ENCODE assay signal across 9 cellular contexts in the genomic region with DNA sequence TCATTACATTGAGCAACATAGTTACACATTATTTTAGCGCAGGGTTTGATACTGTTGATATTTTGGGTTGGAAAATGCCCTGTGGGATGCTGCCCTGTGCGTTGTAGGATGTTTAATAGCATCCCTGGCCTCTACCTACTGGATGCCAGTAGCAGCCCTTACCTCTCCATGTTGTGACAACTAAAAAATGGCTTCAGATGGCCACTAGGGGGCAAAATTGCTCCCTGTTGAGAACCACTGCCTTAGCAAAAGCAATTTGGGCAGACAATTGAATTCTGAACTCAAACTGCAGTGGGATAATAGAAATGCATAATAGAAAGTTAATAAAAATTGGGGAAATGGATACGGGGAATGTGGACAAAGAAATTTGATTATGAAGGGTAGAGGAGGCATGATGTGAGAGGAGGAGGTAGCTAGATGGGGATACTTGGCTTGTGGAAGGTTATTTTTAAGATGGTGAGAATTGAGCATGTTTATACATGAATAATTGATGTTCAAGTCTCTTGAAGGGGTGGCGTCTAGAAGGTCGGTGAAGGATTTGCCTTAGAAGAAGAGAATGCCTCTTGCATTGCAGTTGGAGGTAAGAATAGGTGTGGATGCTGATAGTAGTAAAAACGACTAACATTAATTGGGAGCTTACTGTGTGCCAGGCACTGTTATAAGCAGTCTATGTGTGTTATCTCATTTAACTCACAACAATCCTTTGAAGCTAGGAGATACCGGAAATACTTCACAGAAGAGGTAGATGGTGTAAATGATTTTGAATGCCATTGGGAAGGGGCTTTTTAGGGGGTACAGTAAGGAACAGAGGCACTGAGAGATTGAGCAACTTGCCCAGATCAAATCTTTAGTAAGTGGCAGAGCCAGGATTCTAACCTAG. TPM values are rescaled to one million over a fixed set of nuclear protein-coding genes. Genes with fewer than 3 reads are reported as not detected.
A peak's percentile ranks its signal among the peaks of the same experiment; 100 is the strongest.
DNase-seq lines count a peak whose midpoint lies in the region; ATAC-seq, FAIRE-seq and TF ChIP-seq lines count a peak whose summit lies in the region.
"Had no signal": no experiment of that assay in that cellular context is flagged by ENCODE, and none has a peak within 500 bp of the region (broad histone marks: within the 10 kb centered on the region; RNA-seq: fewer than 3 reads in every experiment).

No MANE protein-coding gene starts in this region.

- H3K23ac ChIP-seq in IMR-90 (ENCODE audit: low read depth, low read length) = no peak overlapping the region

- peak overlapping the region; percentile 13 for H3K27ac Mint-ChIP-seq in activated T-helper 17 cell treated with anti-CD3 and anti-CD28 coated beads, Interleukin-2, amount 50 U/mL, for 72 hours
- H3K27ac Mint-ChIP-seq in progenitor cell of endocrine pancreas = peak overlapping the region; percentile 38

- peaks cover 24% of the 10 kb centered on the region for H3K36me3 ChIP-seq in IMR-90 (ENCODE audit: control insufficient read depth, insufficient read depth, low read length)
- H3K36me3 ChIP-seq in PC-9 (ENCODE audit: low read depth) = peaks cover 16% of the 10 kb centered on the region
- H3K36me3 ChIP-seq in gastroesophageal sphincter = peaks cover 4 to 85% of the 10 kb centered on the region in 2 donors

- H3K9me3 ChIP-seq in IMR-90 (ENCODE audit: control insufficient read depth, insufficient read depth, low read length) (no peaks in the 10 kb centered on the region), PC-9 (ENCODE audit: insufficient read depth, low read depth) (no peaks in the 10 kb centered on the region), gastroesophageal sphincter (no peaks in the 10 kb centered on the region)

- ATAC-seq in IMR-90 (ENCODE audit: low read depth) (peak; percentile 86), gastroesophageal sphincter (no peak), HG03520 (IDR thresholded peaks at IDR 0.05; ENCODE audit: unreplicated experiment) (no peak), HG02642 (IDR thresholded peaks at IDR 0.05; ENCODE audit: poor library complexity, unreplicated experiment) (no peak)
- peak; percentile 81 for ATAC-seq in activated T-helper 17 cell treated with anti-CD3 and anti-CD28 coated beads, Interleukin-2, amount 50 U/mL, for 72 hours (replicated peaks)

- peaks cover 83% of the 10 kb centered on the region for H3K36me3 Mint-ChIP-seq in activated T-helper 17 cell treated with anti-CD3 and anti-CD28 coated beads, Interleukin-2, amount 50 U/mL, for 72 hours (ENCODE audit: low read depth)
- peaks cover 22% of the 10 kb centered on the region for H3K36me3 Mint-ChIP-seq in progenitor cell of endocrine pancreas (ENCODE audit: insufficient read depth)

- FAIRE-seq in D721Med (lab: Jason Lieb, UNC) = no peak

- no peak overlapping the region for H4K91ac ChIP-seq in IMR-90 (ENCODE audit: insufficient read depth, low read depth, low read length)

- no peak overlapping the region for H2BK20ac ChIP-seq in IMR-90 (ENCODE audit: low read depth, low read length)

- no peak overlapping the region for H3K9ac ChIP-seq in IMR-90 (ENCODE audit: low read depth, low read length)

- CTCF ChIA-PET in IMR-90 (lab: Yijun Ruan, JAX) (interaction anchor here (0.6 to 1.3 kb wide), 3 partner anchors 112 to 223 kb away, joined by 3 to 5 read pairs (median 3); partner anchors contain the start of gene CCL15), PC-9 (lab: Charles Lee) (interaction anchor here (0.6 kb wide), 1 partner anchor 194 kb away, joined by 3 read pairs; no protein-coding TSS in a partner anchor)

- H3F3A ChIP-seq in PC-9 (ENCODE audit: insufficient read depth, low read depth) = peaks cover 51% of the 10 kb centered on the region

- dilution Hi-C loops in IMR-90 (cut with HindIII; ENCODE audit: low sequenced_read_pairs, unreplicated experiment) = no loop called here

- no peak overlapping the region for H3K4me2 ChIP-seq in IMR-90 (ENCODE audit: low read depth, low read length)
- H3K4me2 ChIP-seq in PC-9 = no peak overlapping the region

- no peaks in the 10 kb centered on the region; the same call in 1 of the 2 replicates for H3K9me1 ChIP-seq in IMR-90 (ENCODE audit: insufficient read depth, low read length)

- no peaks in the 10 kb centered on the region for H3K27me3 ChIP-seq in IMR-90 (ENCODE audit: control insufficient read depth, insufficient read depth, low read length)
- no peaks in the 10 kb centered on the region for H3K27me3 ChIP-seq in PC-9 (ENCODE audit: insufficient read depth, low read depth)
- no peaks in the 10 kb centered on the region for H3K27me3 ChIP-seq in gastroesophageal sphincter

- no peaks in the 10 kb centered on the region for H3K27me3 Mint-ChIP-seq in activated T-helper 17 cell treated with anti-CD3 and anti-CD28 coated beads, Interleukin-2, amount 50 U/mL, for 72 hours
- no peaks in the 10 kb centered on the region for H3K27me3 Mint-ChIP-seq in progenitor cell of endocrine pancreas

- no peak overlapping the region for H2AK5ac ChIP-seq in IMR-90 (ENCODE audit: low read depth, low read length)

- H3K79me1 ChIP-seq in IMR-90 (ENCODE audit: low read depth in 1 of 2, low read length in 2 of 2) = peaks cover 3 to 8% of the 10 kb centered on the region in 2 experiments; a peak in 2 of 4 replicates

- POLR2A ChIA-PET in IMR-90 (lab: Charles Lee; ENCODE audit: unreplicated experiment) (no interaction called here), PC-9 (lab: Charles Lee; ENCODE audit: unreplicated experiment) (no interaction called here)

- H3K4me1 ChIP-seq in IMR-90 (ENCODE audit: control insufficient read depth, insufficient read depth, low read length) (no peaks in the 10 kb centered on the region), PC-9 (replicated peaks; ENCODE audit: insufficient read depth) (no peaks in the 10 kb centered on the region), gastroesophageal sphincter (no peaks in the 10 kb centered on the region)

- H2BK5ac ChIP-seq in IMR-90 (ENCODE audit: low read depth, low read length, poor library complexity, severe bottlenecking) = no peak overlapping the region

- intact Hi-C loops in IMR-90 (cut with micrococcal nuclease) (no loop called here), PC-9 (cut with micrococcal nuclease; ENCODE audit: unreplicated experiment) (loop anchor here (10.0 kb wide), 1 partner anchor 95 kb away; the partner anchor contains the start of gene LYZL6)

- 70 to 100% methylated on average over 1 to 3 of the region's 7 CpGs for WGBS in IMR-90 (ENCODE audit: extremely low coverage in 2 of 2, insufficient read length in 1 of 2), 2 experiments
- WGBS in gastroesophageal sphincter (ENCODE audit: low coverage in 1 of 2), 2 donors = 67 to 77% methylated on average over 6 to 7 of the region's 7 CpGs

- no peaks in the 10 kb centered on the region for H3K79me2 ChIP-seq in PC-9 (ENCODE audit: low read depth)

- TF ChIP-seq POLR2A in IMR-90 (IDR thresholded peaks at IDR 0.05; ENCODE audit: low read depth, low read length) = no peak
- no peak for TF ChIP-seq POLR2A in gastroesophageal sphincter (IDR thresholded peaks at IDR 0.05)

- in situ Hi-C loops in IMR-90 (cut with MboI; ENCODE audit: low sequenced_read_pairs) = no loop called here

- TF ChIP-seq RAD21 in IMR-90 (IDR thresholded peaks at IDR 0.05; ENCODE audit: low read length) = peak; percentile 52

- H2AK9ac ChIP-seq in IMR-90 (replicated peaks; ENCODE audit: low read depth, low read length, poor library complexity) = no peak overlapping the region

- H2AFZ ChIP-seq in IMR-90 (replicated peaks; ENCODE audit: low read length, poor library complexity) (no peak overlapping the region), PC-9 (no peak overlapping the region)

- peak; percentile 90 for TF ChIP-seq CTCF in D721Med (IDR thresholded peaks at IDR 0.05; ENCODE audit: insufficient read depth, missing control alignments)
- TF ChIP-seq CTCF in IMR-90 (conservative IDR thresholded peaks at IDR 0.05; ENCODE audit: low read depth, low read length) = peak; percentile 60
- TF ChIP-seq CTCF in PC-9 (conservative IDR thresholded peaks at IDR 0.05) = peak; percentile 90
- TF ChIP-seq CTCF in gastroesophageal sphincter (IDR thresholded peaks at IDR 0.05) = peak; percentile 41 to 64 (median 58)
- TF ChIP-seq CTCF in progenitor cell of endocrine pancreas (IDR thresholded peaks at IDR 0.05; ENCODE audit: unreplicated experiment) = peak; percentile 84

- H4K20me1 ChIP-seq in IMR-90 (ENCODE audit: insufficient read depth, low read length) = no peaks in the 10 kb centered on the region; the same call in 1 of the 2 replicates
- peaks cover 40% of the 10 kb centered on the region for H4K20me1 ChIP-seq in PC-9 (ENCODE audit: insufficient read depth)

- no peak overlapping the region for H3K4me3 Mint-ChIP-seq in activated T-helper 17 cell treated with anti-CD3 and anti-CD28 coated beads, Interleukin-2, amount 50 U/mL, for 72 hours
- H3K4me3 Mint-ChIP-seq in progenitor cell of endocrine pancreas (ENCODE audit: low read depth) = no peak overlapping the region

- no peak overlapping the region for H2BK120ac ChIP-seq in IMR-90 (ENCODE audit: low read depth, low read length)

- H3K4me3 ChIP-seq in IMR-90 (ENCODE audit: insufficient read depth, low read depth, low read length) = no peak overlapping the region
- H3K4me3 ChIP-seq in PC-9 = no peak overlapping the region
- H3K4me3 ChIP-seq in gastroesophageal sphincter = no peak overlapping the region

- no peaks in the 10 kb centered on the region for H3K9me3 Mint-ChIP-seq in activated T-helper 17 cell treated with anti-CD3 and anti-CD28 coated beads, Interleukin-2, amount 50 U/mL, for 72 hours
- H3K9me3 Mint-ChIP-seq in progenitor cell of endocrine pancreas (ENCODE audit: low read depth) = no peaks in the 10 kb centered on the region

- H3K27ac ChIP-seq in IMR-90 (ENCODE audit: insufficient read depth, low read length) (no peak overlapping the region), PC-9 (no peak overlapping the region), gastroesophageal sphincter (no peak overlapping the region)

- no peak overlapping the region for H3K14ac ChIP-seq in IMR-90 (replicated peaks; ENCODE audit: low read depth, low read length)

- H4K5ac ChIP-seq in IMR-90 (ENCODE audit: low read depth, low read length) = no peak overlapping the region

- BruUV-seq in IMR-90 (replicated peaks; lab: Mats Ljungman, UMichigan) = no TSS peak
- BruUV-seq in PC-9 (replicated peaks; lab: Mats Ljungman, UMichigan) = no TSS peak

- H3K18ac ChIP-seq in IMR-90 (ENCODE audit: low read depth, low read length) = no peak overlapping the region

- H2BK15ac ChIP-seq in IMR-90 (ENCODE audit: low read depth, low read length) = no peak overlapping the region

- H3K4ac ChIP-seq in IMR-90 (ENCODE audit: low read depth, low read length) = no peak overlapping the region

- DNase-seq in D721Med (ENCODE audit: insufficient read length, low spot score) = peak; percentile 27
- peak; percentile 67 for DNase-seq in IMR-90
- peak in 1 of 2 experiments; percentile 26 for DNase-seq in PC-9
- peak; percentile 35 for DNase-seq in progenitor cell of endocrine pancreas (ENCODE audit: low spot score, unreplicated experiment)

- TF ChIP-seq EP300 in gastroesophageal sphincter (IDR thresholded peaks at IDR 0.05) = no peak

- no peak overlapping the region for H3K56ac ChIP-seq in IMR-90 (ENCODE audit: extremely low read depth, insufficient read depth, low read length)

- peaks cover 11% of the 10 kb centered on the region for H3K4me1 Mint-ChIP-seq in activated T-helper 17 cell treated with anti-CD3 and anti-CD28 coated beads, Interleukin-2, amount 50 U/mL, for 72 hours
- H3K4me1 Mint-ChIP-seq in progenitor cell of endocrine pancreas (ENCODE audit: low read depth) = no peaks in the 10 kb centered on the region

- H3K9me2 ChIP-seq in PC-9 (ENCODE audit: insufficient read depth) = no peaks in the 10 kb centered on the region

- no peak overlapping the region for H4K8ac ChIP-seq in IMR-90 (ENCODE audit: low read depth in 2 of 2, low read length in 2 of 2)

RNA-seq across cellular contexts. Expression of gene HEATR9, which starts 19.0 kb away (rescaled TPM):
- total RNA-seq in IMR-90 (2012; rRNA removed) (not detected in 2 replicates), PC-9 (2021) (not detected in 2 replicates), gastroesophageal sphincter (under 1 TPM in 1 of 4 donors, not detected in 3; 0.27 TPM), progenitor cell of endocrine pancreas (not detected in 2 replicates)
- not detected in 2 replicates for polyA plus RNA-seq in IMR-90 (2012; rRNA removed)
- polyA plus RNA-seq in IMR-90 (2012; cell fraction: cytosol; rRNA removed) = not detected in 2 replicates
- not detected in 2 replicates for polyA plus RNA-seq in IMR-90 (2012; cell fraction: nucleus; rRNA removed; ENCODE audit: low replicate concordance)
- under 1 TPM in 1 of 2 donors, not detected in 1; 0.24 TPM for total RNA-seq in activated T-helper 17 cell treated with anti-CD3 and anti-CD28 coated beads, Interleukin-2, amount 50 U/mL, for 72 hours

RNA-seq across cellular contexts. Expression of gene CCL5, which starts 30.5 kb away (rescaled TPM):
- total RNA-seq in IMR-90 (2012; rRNA removed) = not detected in 2 replicates
- not detected in 2 replicates for polyA plus RNA-seq in IMR-90 (2012; rRNA removed)
- polyA plus RNA-seq in IMR-90 (2012; cell fraction: cytosol; rRNA removed) = not detected in 2 replicates
- not detected in 2 replicates for polyA plus RNA-seq in IMR-90 (2012; cell fraction: nucleus; rRNA removed; ENCODE audit: low replicate concordance)
- total RNA-seq in PC-9 (2021) = not detected in 2 replicates
- 10 to 100 TPM; 17.2 to 22.5 TPM for total RNA-seq in activated T-helper 17 cell treated with anti-CD3 and anti-CD28 coated beads, Interleukin-2, amount 50 U/mL, for 72 hours
- total RNA-seq in gastroesophageal sphincter = 1 to 10 TPM in 3 of 4 donors, under 1 TPM in 1; 0.78 to 3.8 (median 2.2) TPM
- not detected in 2 replicates for total RNA-seq in progenitor cell of endocrine pancreas

RNA-seq across cellular contexts. Expression of gene TAF15, which starts 40.4 kb away (rescaled TPM):
- total RNA-seq in IMR-90 (2012; rRNA removed) (46.8 and 47.2 TPM in 2 replicates), PC-9 (2021) (187 and 202 TPM in 2 replicates), gastroesophageal sphincter (100 to 1,000 TPM in 2 of 4 donors, 10 to 100 TPM in 2; 58.2 to 144 (median 109) TPM), progenitor cell of endocrine pancreas (282 and 287 TPM in 2 replicates)
- 69.8 and 98.0 TPM in 2 replicates for polyA plus RNA-seq in IMR-90 (2012; rRNA removed)
- 24.8 and 31.2 TPM in 2 replicates for polyA plus RNA-seq in IMR-90 (2012; cell fraction: cytosol; rRNA removed)
- 16.5 and 67.6 TPM in 2 replicates for polyA plus RNA-seq in IMR-90 (2012; cell fraction: nucleus; rRNA removed; ENCODE audit: low replicate concordance)
- total RNA-seq in activated T-helper 17 cell treated with anti-CD3 and anti-CD28 coated beads, Interleukin-2, amount 50 U/mL, for 72 hours = 100 to 1,000 TPM; 240 to 282 TPM

RNA-seq across cellular contexts. Expression of gene MMP28, which starts 54.3 kb away (rescaled TPM):
- total RNA-seq in IMR-90 (2012; rRNA removed) (0.18 TPM in 1 of 2 replicates, not detected in the other), PC-9 (2021) (2.8 and 6.4 TPM in 2 replicates), gastroesophageal sphincter (100 to 1,000 TPM in 2 of 4 donors, 10 to 100 TPM in 2; 78.4 to 139 (median 97.3) TPM), progenitor cell of endocrine pancreas (0.53 TPM in 1 of 2 replicates, not detected in the other)
- not detected in 2 replicates for polyA plus RNA-seq in IMR-90 (2012; rRNA removed)
- 0.08 TPM in 1 of 2 replicates, not detected in the other for polyA plus RNA-seq in IMR-90 (2012; cell fraction: cytosol; rRNA removed)
- not detected in 2 replicates for polyA plus RNA-seq in IMR-90 (2012; cell fraction: nucleus; rRNA removed; ENCODE audit: low replicate concordance)
- not detected for total RNA-seq in activated T-helper 17 cell treated with anti-CD3 and anti-CD28 coated beads, Interleukin-2, amount 50 U/mL, for 72 hours
- total RNA-seq: T-helper 1 cell treated with Interleukin-12 subunit alpha and Interleukin-12 subunit beta and Interleukin-4 antibody, amounts not matched to agents 30 ng/mL and 1 ng/mL, for 36 hours had no signal

Comparison
In these comparisons a context has a peak if more than half of its experiments do, and no peak if none do; other contexts are left out.
1. ATAC-seq: peak in IMR-90 (single experiment) and activated T-helper 17 cell treated with anti-CD3 and anti-CD28 coated beads, Interleukin-2, amount 50 U/mL, for 72 hours (single experiment); none in gastroesophageal sphincter (single experiment), HG03520 (single experiment) and HG02642 (single experiment).
2. Peak in every context shown above with its lines, with median percentiles within 50 percentile points of each other: CTCF ChIP-seq.